1 cellular context compared by ENCODE assay signal in genomic region chr7:27269455-27269854, GRCh38.
TF ChIP-seq lines count a peak whose summit lies in the region.

No MANE protein-coding gene starts in this region.

TF ChIP-seq in HepG2, 621 proteins besides CTCF, POLR2A, EP300 and RAD21 (continued from another document):
- no peak for TF ChIP-seq DBP (CRISPR knock-in tag; IDR thresholded peaks at IDR 0.05; ENCODE audit: not compliant biosample characterization)
